Comparison of ENCODE assay signal across 8 cellular contexts in genomic region chr22:36385491-36386350, GRCh38. TPM values are rescaled to one million over a fixed set of nuclear protein-coding genes. Genes with fewer than 3 reads are reported as not detected.
DNase-seq lines count a peak whose midpoint lies in the region; FAIRE-seq and TF ChIP-seq lines count a peak whose summit lies in the region.

No MANE protein-coding gene starts in this region.

- peak overlapping the region; percentile 74 for H3K4me2 ChIP-seq in fibroblast of lung (ENCODE audit: extremely low read depth, insufficient read depth, low read length)

- FAIRE-seq in RCC 7860 (lab: Jason Lieb, UNC), result no peak

- peaks cover 68% of the 10 kb centered on the region for H3K79me2 ChIP-seq in fibroblast of lung (ENCODE audit: control insufficient read depth, insufficient read depth, low read length)

- peaks cover 17% of the 10 kb centered on the region for H3K36me3 Mint-ChIP-seq in osteocyte (ENCODE audit: unreplicated experiment)

- peaks cover 12% of the 10 kb centered on the region for H3K36me3 ChIP-seq in fibroblast of lung (ENCODE audit: control insufficient read depth, insufficient read depth, low read length)

- peak; percentile 70 for DNase-seq in EH (ENCODE audit: low read depth)
- DNase-seq in NCI-H2107 (lab: John Stamatoyannopoulos, UW), result peak; percentile 44
- DNase-seq in activated T-cell treated with anti-CD3 and anti-CD28 coated beads for 48 hours (ENCODE audit: low read depth), result peak; percentile 61
- peak in 1 of 2 donors; percentile 48 for DNase-seq in fibroblast of lung (ENCODE audit: low read depth in 2 of 2)
- DNase-seq in osteocyte (ENCODE audit: extremely low spot score, unreplicated experiment), result no peak
- DNase-seq in RCC 7860 (ENCODE audit: low spot score), result no peak
- DNase-seq in NCI-H187 (lab: John Stamatoyannopoulos, UW), result no peak
- DNase-seq in NCI-H1048 (lab: John Stamatoyannopoulos, UW), result no peak

- H3K4me1 Mint-ChIP-seq in osteocyte (ENCODE audit: unreplicated experiment), result peaks cover 50% of the 10 kb centered on the region

- TF ChIP-seq CTCF in fibroblast of lung (conservative IDR thresholded peaks at IDR 0.05 in 1 of 2, IDR thresholded peaks at IDR 0.05 in 1 of 2; ENCODE audit: low read depth in 1 of 2, low read length in 2 of 2) (no peak), osteocyte (IDR thresholded peaks at IDR 0.05) (no peak)

- H3K27ac Mint-ChIP-seq in osteocyte (ENCODE audit: unreplicated experiment), result peak overlapping the region; percentile 88

- no peaks in the 10 kb centered on the region for H3K9me3 ChIP-seq in fibroblast of lung (ENCODE audit: control insufficient read depth, insufficient read depth, low read depth, low read length)

- H3K27me3 ChIP-seq in fibroblast of lung (ENCODE audit: control insufficient read depth, insufficient read depth, low read length), result no peaks in the 10 kb centered on the region

- peak overlapping the region; percentile 94 to 98 (median 96) for H3K4me3 ChIP-seq in fibroblast of lung (replicated peaks in 1 of 4; ENCODE audit: control extremely low read depth in 1 of 4, insufficient read depth in 1 of 4, low read depth in 3 of 4, low read length in 4 of 4)

- no peaks in the 10 kb centered on the region for H3K27me3 Mint-ChIP-seq in osteocyte (ENCODE audit: unreplicated experiment)

- H3K9me3 Mint-ChIP-seq in osteocyte (ENCODE audit: unreplicated experiment), result no peaks in the 10 kb centered on the region

- peaks cover 9% of the 10 kb centered on the region for H3K4me1 ChIP-seq in fibroblast of lung (ENCODE audit: control insufficient read depth, extremely low read depth, insufficient read depth, low read length)

- H3K27ac ChIP-seq in fibroblast of lung (ENCODE audit: insufficient read depth, low read length), result peak overlapping the region; percentile 90

- H4K20me1 ChIP-seq in fibroblast of lung (ENCODE audit: control insufficient read depth, extremely low read depth, insufficient read depth, low read length), result peaks cover 7% of the 10 kb centered on the region

- peak overlapping the region; percentile 93 for H3K4me3 Mint-ChIP-seq in osteocyte (ENCODE audit: unreplicated experiment)

- H2AFZ ChIP-seq in fibroblast of lung (ENCODE audit: low read length), result no peak overlapping the region

- H3K9ac ChIP-seq in fibroblast of lung (ENCODE audit: insufficient read depth, low read length), result peak overlapping the region; percentile 88

RNA-seq across cellular contexts. Expression of gene MYH9, which starts 2.0 kb away (rescaled TPM):
- 562 and 796 TPM in 2 replicates for total RNA-seq in fibroblast of lung
- 413 and 677 TPM in 2 replicates for polyA plus RNA-seq in fibroblast of lung
- polyA plus RNA-seq in fibroblast of lung (2012), result 611 and 1,244 TPM in 2 replicates
- 1,141 and 2,569 TPM in 2 replicates for polyA minus RNA-seq in fibroblast of lung (ENCODE audit: low replicate concordance)
- total RNA-seq in osteocyte, result 938 and 1,044 TPM in 2 replicates

Comparison
In these comparisons a context has a peak if more than half of its experiments do, and no peak if none do; other contexts are left out.
1. DNase-seq: peak in EH (single experiment), NCI-H2107 (single experiment) and activated T-cell treated with anti-CD3 and anti-CD28 coated beads for 48 hours (single experiment); none in osteocyte (single experiment), RCC 7860 (single experiment), NCI-H187 (0 of 2) and NCI-H1048 (single experiment).